ENCODE assay signal across 8 cellular contexts in genomic region chr11:63939351-63939920, GRCh38. TPM values are rescaled to one million over a fixed set of nuclear protein-coding genes. Genes with fewer than 3 reads are reported as not detected.
DNase-seq lines count a peak whose midpoint lies in the region; ATAC-seq, FAIRE-seq and TF ChIP-seq lines count a peak whose summit lies in the region.

No MANE protein-coding gene starts in this region.

- FAIRE-seq in endothelial cell of umbilical vein (lab: Jason Lieb, UNC) = peak; percentile 49

- H3K27me3 Mint-ChIP-seq in neural progenitor cell (ENCODE audit: insufficient read depth, low read depth) = peaks cover 11% of the 10 kb centered on the region

- H3K36me3 Mint-ChIP-seq in neural progenitor cell = no peaks in the 10 kb centered on the region

- H3K4me3 ChIP-seq in AG04449 (ENCODE audit: low read depth, low read length) (peak overlapping the region; percentile 94), endothelial cell of umbilical vein (replicated peaks in 1 of 3; ENCODE audit: insufficient read depth in 1 of 3, low read depth in 1 of 3, low read length in 3 of 3) (peak overlapping the region; percentile 73 to 98 (median 78)), neural progenitor cell (peak overlapping the region; percentile 96)

- no peak for TF ChIP-seq POLR2A in endothelial cell of umbilical vein (IDR thresholded peaks at IDR 0.05; ENCODE audit: low read depth, low read length)

- CTCF ChIA-PET in AG04449 (lab: Yijun Ruan, JAX) (interaction anchor here (1.3 to 2.5 kb wide), 2 partner anchors 9 to 102 kb away, joined by 4 to 13 read pairs; no protein-coding TSS in a partner anchor), RWPE1 (lab: Yijun Ruan, JAX) (no interaction called here), endothelial cell of umbilical vein (lab: Charles Lee) (interaction anchor here (0.9 to 2.4 kb wide), 4 partner anchors 13 to 170 kb away, joined by 3 to 9 read pairs (median 4); partner anchors contain the start of genes RCOR2 and ZFTA)

- POLR2A ChIA-PET in AG04449 (lab: Yijun Ruan, JAX) = no interaction called here
- POLR2A ChIA-PET in RWPE1 (lab: Yijun Ruan, JAX; ENCODE audit: low non-redundant PET) = no interaction called here
- POLR2A ChIA-PET in endothelial cell of umbilical vein (lab: Charles Lee) = interaction anchor here (0.6 kb wide), 1 partner anchor 102 kb away, joined by 5 read pairs; no protein-coding TSS in a partner anchor

- H3K27me3 ChIP-seq in endothelial cell of umbilical vein (ENCODE audit: control insufficient read depth in 2 of 2, insufficient read depth in 2 of 2, low read length in 2 of 2) (no peaks in the 10 kb centered on the region), neural progenitor cell (no peaks in the 10 kb centered on the region)

- H2AFZ ChIP-seq in endothelial cell of umbilical vein (ENCODE audit: low read depth, low read length) = peak overlapping the region; percentile 91
- peak overlapping the region; percentile 83 for H2AFZ ChIP-seq in neural progenitor cell (replicated peaks)

- peak overlapping the region; percentile 38 for H3K27ac Mint-ChIP-seq in neural progenitor cell

- H3K36me3 ChIP-seq in endothelial cell of umbilical vein (ENCODE audit: control insufficient read depth in 2 of 2, extremely low read depth in 1 of 2, insufficient read depth in 2 of 2, low read length in 2 of 2) (no peaks in the 10 kb centered on the region), neural progenitor cell (no peaks in the 10 kb centered on the region)

- H3K4me1 Mint-ChIP-seq in neural progenitor cell = peaks cover 45% of the 10 kb centered on the region

- peaks cover 11% of the 10 kb centered on the region for H3K4me1 ChIP-seq in endothelial cell of umbilical vein (ENCODE audit: control insufficient read depth, extremely low read depth, insufficient read depth, low read length)
- H3K4me1 ChIP-seq in neural progenitor cell = no peaks in the 10 kb centered on the region

- H3K9me1 ChIP-seq in endothelial cell of umbilical vein (replicated peaks; ENCODE audit: control insufficient read depth, extremely low read depth, insufficient read depth, low read length) = no peaks in the 10 kb centered on the region

- H3K9me3 Mint-ChIP-seq in neural progenitor cell = peaks cover 2% of the 10 kb centered on the region

- H4K20me1 ChIP-seq in endothelial cell of umbilical vein (replicated peaks; ENCODE audit: control insufficient read depth, extremely low read depth, insufficient read depth, low read length) (no peaks in the 10 kb centered on the region), neural progenitor cell (ENCODE audit: low read depth) (peaks cover 40% of the 10 kb centered on the region)

- H3K79me2 ChIP-seq in endothelial cell of umbilical vein (ENCODE audit: control insufficient read depth, insufficient read depth, low read length) (peaks cover 24% of the 10 kb centered on the region), neural progenitor cell (ENCODE audit: low read depth) (peaks cover 55% of the 10 kb centered on the region)

- H3K4me2 ChIP-seq in endothelial cell of umbilical vein (ENCODE audit: insufficient read depth, low read length) (peak overlapping the region; percentile 74), neural progenitor cell (peak overlapping the region; percentile 99)

- intact Hi-C loops in endothelial cell of umbilical vein (cut with micrococcal nuclease) = loop anchor here (2.0 kb wide), 3 partner anchors 23 to 173 kb away; partner anchors contain the start of genes MARK2 and RCOR2

- H3K9ac ChIP-seq in endothelial cell of umbilical vein (replicated peaks; ENCODE audit: extremely low read depth, insufficient read depth, low read length) (peak overlapping the region; percentile 59), neural progenitor cell (peak overlapping the region; percentile 77)

- H3K9me3 ChIP-seq in endothelial cell of umbilical vein (replicated peaks; ENCODE audit: control insufficient read depth, insufficient read depth, low read length) (no peaks in the 10 kb centered on the region), neural progenitor cell (ENCODE audit: low read depth) (no peaks in the 10 kb centered on the region)

- TF ChIP-seq CTCF in AG04449 (IDR thresholded peaks at IDR 0.05; ENCODE audit: insufficient read depth, low read length, missing control alignments) (no peak), RWPE1 (conservative IDR thresholded peaks at IDR 0.05; ENCODE audit: low read depth) (no peak), endothelial cell of umbilical vein (IDR thresholded peaks at IDR 0.05; ENCODE audit: extremely low read depth in 1 of 2, insufficient read depth in 1 of 2, low read depth in 1 of 2, low read length in 2 of 2) (no peak), neural progenitor cell (IDR thresholded peaks at IDR 0.05) (no peak), omental fat pad (IDR thresholded peaks at IDR 0.05) (no peak)

- ATAC-seq in GM21737 (IDR thresholded peaks at IDR 0.05; ENCODE audit: unreplicated experiment) (peak; percentile 15), GM19397 (IDR thresholded peaks at IDR 0.05; ENCODE audit: unreplicated experiment) (no peak), omental fat pad (ENCODE audit: low FRiP score) (no peak)

- H3K27ac ChIP-seq in RWPE1 (peak overlapping the region; percentile 89), endothelial cell of umbilical vein (ENCODE audit: insufficient read depth, low read depth, low read length) (peak overlapping the region; percentile 43), neural progenitor cell (peak overlapping the region; percentile 59)

- dilution Hi-C loops in endothelial cell of umbilical vein (cut with MboI; ENCODE audit: extremely low pct_ligation_motif_present, low sequenced_read_pairs) = no loop called here

- H3K4me3 Mint-ChIP-seq in neural progenitor cell = peak overlapping the region; percentile 92

- no TSS peak for BruUV-seq in endothelial cell of umbilical vein (replicated peaks; lab: Mats Ljungman, UMichigan)

- DNase-seq in AG04449 (ENCODE audit: low read depth, low spot score) (no peak), RWPE1 (ENCODE audit: low spot score) (no peak), endothelial cell of umbilical vein (ENCODE audit: low read depth, low spot score) (peak; percentile 31), neural progenitor cell (ENCODE audit: low spot score) (no peak), NCI-H187 treated with DMSO at 0.1 percent for 48 hours (lab: John Stamatoyannopoulos, UW) (no peak), omental fat pad (ENCODE audit: low spot score) (no peak)

- peaks cover 33% of the 10 kb centered on the region for H3F3A ChIP-seq in neural progenitor cell (ENCODE audit: low read depth)

TF ChIP-seq in endothelial cell of umbilical vein, 7 proteins besides CTCF, POLR2A, EP300 and RAD21 (continues in another document):
- TF ChIP-seq MAX (IDR thresholded peaks at IDR 0.05; ENCODE audit: insufficient read depth, insufficient read length) = no peak

RNA-seq across cellular contexts. Expression of gene NAA40, which starts 0.6 kb away (rescaled TPM):
- total RNA-seq in endothelial cell of umbilical vein (30.9 and 32.3 TPM in 2 replicates), neural progenitor cell (ENCODE audit: low replicate concordance) (38.7 and 40.4 TPM in 2 replicates), omental fat pad (10 to 100 TPM in 2 of 4 donors, 1 to 10 TPM in 2; 5.4 to 14.5 (median 8.2) TPM)
- polyA plus RNA-seq in endothelial cell of umbilical vein = 22.8 and 28.5 TPM in 2 replicates
- polyA plus RNA-seq in endothelial cell of umbilical vein (2011; cell fraction: cytosol; rRNA removed) = 23.3 and 27.4 TPM in 2 replicates
- polyA plus RNA-seq in endothelial cell of umbilical vein (2011; cell fraction: nucleus; rRNA removed) = 114 and 117 TPM in 2 replicates
- polyA plus RNA-seq in endothelial cell of umbilical vein (2012) = 23.2 and 25.1 TPM in 2 replicates
- polyA minus RNA-seq in endothelial cell of umbilical vein = 22.0 and 29.8 TPM in 2 replicates
- 7.1 TPM for polyA minus RNA-seq in endothelial cell of umbilical vein (2011; cell fraction: cytosol; rRNA and poly(A)+ RNA removed)
- 23.6 and 27.4 TPM in 2 replicates for polyA minus RNA-seq in endothelial cell of umbilical vein (2011; cell fraction: nucleus; rRNA and poly(A)+ RNA removed)

RNA-seq across cellular contexts. Expression of gene RCOR2, which starts 22.5 kb away (rescaled TPM):
- total RNA-seq in endothelial cell of umbilical vein (0.13 and 1.7 TPM in 2 replicates), neural progenitor cell (ENCODE audit: low replicate concordance) (70.6 and 139 TPM in 2 replicates), omental fat pad (under 1 TPM in 1 of 4 donors, not detected in 3; 0.32 TPM)
- polyA plus RNA-seq in endothelial cell of umbilical vein = 0.43 and 0.63 TPM in 2 replicates
- 0.45 and 0.59 TPM in 2 replicates for polyA plus RNA-seq in endothelial cell of umbilical vein (2011; cell fraction: cytosol; rRNA removed)
- 0.59 and 0.66 TPM in 2 replicates for polyA plus RNA-seq in endothelial cell of umbilical vein (2011; cell fraction: nucleus; rRNA removed)
- polyA plus RNA-seq in endothelial cell of umbilical vein (2012) = 0.28 and 0.30 TPM in 2 replicates
- polyA minus RNA-seq in endothelial cell of umbilical vein = 0.36 and 0.70 TPM in 2 replicates
- polyA minus RNA-seq in endothelial cell of umbilical vein (2011; cell fraction: cytosol; rRNA and poly(A)+ RNA removed) = 1.3 TPM
- 0.24 TPM in 1 of 2 replicates, not detected in the other for polyA minus RNA-seq in endothelial cell of umbilical vein (2011; cell fraction: nucleus; rRNA and poly(A)+ RNA removed)

RNA-seq across cellular contexts. Expression of gene COX8A, which starts 35.0 kb away (rescaled TPM):
- total RNA-seq in endothelial cell of umbilical vein (307 and 339 TPM in 2 replicates), neural progenitor cell (ENCODE audit: low replicate concordance) (86.0 and 337 TPM in 2 replicates), omental fat pad (100 to 1,000 TPM; 265 to 424 (median 362) TPM)
- 930 and 1,340 TPM in 2 replicates for polyA plus RNA-seq in endothelial cell of umbilical vein
- 519 and 619 TPM in 2 replicates for polyA plus RNA-seq in endothelial cell of umbilical vein (2011; cell fraction: cytosol; rRNA removed)
- polyA plus RNA-seq in endothelial cell of umbilical vein (2011; cell fraction: nucleus; rRNA removed) = 138 and 192 TPM in 2 replicates
- 412 and 424 TPM in 2 replicates for polyA plus RNA-seq in endothelial cell of umbilical vein (2012)
- polyA minus RNA-seq in endothelial cell of umbilical vein = 163 and 178 TPM in 2 replicates
- 386 TPM for polyA minus RNA-seq in endothelial cell of umbilical vein (2011; cell fraction: cytosol; rRNA and poly(A)+ RNA removed)
- 34.2 and 36.7 TPM in 2 replicates for polyA minus RNA-seq in endothelial cell of umbilical vein (2011; cell fraction: nucleus; rRNA and poly(A)+ RNA removed)

RNA-seq across cellular contexts. Expression of gene OTUB1, which starts 46.8 kb away (rescaled TPM):
- total RNA-seq in endothelial cell of umbilical vein (80.0 and 81.9 TPM in 2 replicates), neural progenitor cell (ENCODE audit: low replicate concordance) (51.3 and 84.8 TPM in 2 replicates), omental fat pad (10 to 100 TPM; 44.4 to 59.2 (median 52.5) TPM)
- polyA plus RNA-seq in endothelial cell of umbilical vein = 256 and 316 TPM in 2 replicates
- 161 and 174 TPM in 2 replicates for polyA plus RNA-seq in endothelial cell of umbilical vein (2011; cell fraction: cytosol; rRNA removed)
- polyA plus RNA-seq in endothelial cell of umbilical vein (2011; cell fraction: nucleus; rRNA removed) = 244 and 248 TPM in 2 replicates
- 122 and 134 TPM in 2 replicates for polyA plus RNA-seq in endothelial cell of umbilical vein (2012)
- polyA minus RNA-seq in endothelial cell of umbilical vein = 77.2 and 88.3 TPM in 2 replicates
- polyA minus RNA-seq in endothelial cell of umbilical vein (2011; cell fraction: cytosol; rRNA and poly(A)+ RNA removed) = 68.1 TPM
- 33.3 and 44.5 TPM in 2 replicates for polyA minus RNA-seq in endothelial cell of umbilical vein (2011; cell fraction: nucleus; rRNA and poly(A)+ RNA removed)

Comparison
In these comparisons a context has a peak if more than half of its experiments do, and no peak if none do; other contexts are left out.
1. RNA of gene RCOR2, which starts 22.5 kb away (total RNA-seq): 70.6 to 139 TPM in neural progenitor cell; 0.13 to 1.7 TPM in endothelial cell of umbilical vein and 0.32 TPM in omental fat pad; every median in the first group is over 10 times any median in the second.
2. Peak in every context shown above with its lines, with median percentiles within 50 percentile points of each other: H3K4me3 ChIP-seq and H3K27ac ChIP-seq.